ENCODE assay signal across 12 cellular contexts in genomic region chr3:42507252-42507651, GRCh38. TPM values are rescaled to one million over a fixed set of nuclear protein-coding genes. Genes with fewer than 3 reads are reported as not detected.
DNase-seq lines count a peak whose midpoint lies in the region; ATAC-seq, FAIRE-seq and TF ChIP-seq lines count a peak whose summit lies in the region.
"Had no signal": no experiment of that assay in that cellular context is flagged by ENCODE, and none has a peak within 500 bp of the region (broad histone marks: within the 10 kb centered on the region; RNA-seq: fewer than 3 reads in every experiment).

No MANE protein-coding gene starts in this region.

- peaks cover 59% of the 10 kb centered on the region for H3K4me1 Mint-ChIP-seq in T-helper 17 cell

- ATAC-seq in activated CD4-positive, CD25-positive, alpha-beta regulatory T cell treated with anti-CD3 and anti-CD28 coated beads, Interleukin-2, amount 50 U/mL, for 24 hours: no peak
- ATAC-seq in T-helper 17 cell (no peak), HG02870 (IDR thresholded peaks at IDR 0.05; ENCODE audit: unreplicated experiment) (no peak)
- ATAC-seq in stimulated activated naive CD8-positive, alpha-beta T cell treated with anti-CD3 and anti-CD28 coated beads, Interleukin-15, Interleukin-2, amounts not matched to agents 100 U/mL and 50 U/mL, for 24 hours: no peak

- peak overlapping the region; percentile 36 for H3K4me3 Mint-ChIP-seq in T-helper 17 cell

- H3K27ac ChIP-seq in hepatocyte: peak overlapping the region; percentile 98
- H3K27ac ChIP-seq: vagina had no signal

- peaks cover 57% of the 10 kb centered on the region for H3K4me1 ChIP-seq in hepatocyte (ENCODE audit: insufficient read depth)

- H3K9me3 ChIP-seq in T-helper 17 cell (ENCODE audit: control insufficient read depth, low read length, poor library complexity, severe bottlenecking) (no peaks in the 10 kb centered on the region), hepatocyte (ENCODE audit: low read depth) (no peaks in the 10 kb centered on the region)
- H3K9me3 ChIP-seq: MG63, vagina had no signal

- H3K36me3 Mint-ChIP-seq in T-helper 17 cell (ENCODE audit: low read depth): no peaks in the 10 kb centered on the region

- no peaks in the 10 kb centered on the region for H3K27me3 ChIP-seq in hepatocyte
- H3K27me3 ChIP-seq: MG63, vagina had no signal

- H3K4me2 ChIP-seq in hepatocyte: peak overlapping the region; percentile 34

- FAIRE-seq in H54 (lab: Jason Lieb, UNC): no peak

- no peak overlapping the region for H3K4me3 ChIP-seq in hepatocyte
- H3K4me3 ChIP-seq: MG63, vagina had no signal

- 39% methylated on average over 7 of the region's 7 CpGs for WGBS in hepatocyte (ENCODE audit: low lambda C conversion rate, missing lambda C conversion rate)

- peaks cover 6% of the 10 kb centered on the region for H3K79me2 ChIP-seq in hepatocyte

- H3K27ac Mint-ChIP-seq in T-helper 17 cell: peak overlapping the region; percentile 37

- DNase-seq in activated CD4-positive, CD25-positive, alpha-beta regulatory T cell treated with anti-CD3 and anti-CD28 coated beads, Interleukin-2, amount 50 U/mL, for 72 hours: peak; percentile 23
- DNase-seq in T-helper 17 cell: peak in 1 of 3 donors; percentile 1
- DNase-seq in hepatocyte (ENCODE audit: low spot score): peak; percentile 68
- DNase-seq in stimulated activated naive CD8-positive, alpha-beta T cell treated with anti-CD3 and anti-CD28 coated beads, Interleukin-15, Interleukin-2, amounts not matched to agents 100 U/mL and 50 U/mL, for 24 hours: peak; percentile 5
- DNase-seq in effector CD4-positive, alpha-beta T cell: no peak
- DNase-seq in H54 (ENCODE audit: insufficient read length, low spot score): no peak
- DNase-seq: MG63; stimulated activated CD4-positive, alpha-beta T cell treated with anti-CD3 and anti-CD28 coated beads, Interleukin-2, amount 100 ng/mL, for 48 hours had no signal

- TF ChIP-seq CTCF in hepatocyte (IDR thresholded peaks at IDR 0.05; ENCODE audit: poor library complexity): no peak

- H3K9me2 ChIP-seq in hepatocyte (replicated peaks; ENCODE audit: insufficient read depth): no peaks in the 10 kb centered on the region

- no peak for TF ChIP-seq POLR2A in H54 (IDR thresholded peaks at IDR 0.05; ENCODE audit: low read depth, low read length)

- no peaks in the 10 kb centered on the region for H3K27me3 Mint-ChIP-seq in T-helper 17 cell

- no peaks in the 10 kb centered on the region for H3K36me3 ChIP-seq in hepatocyte (replicated peaks; ENCODE audit: insufficient read depth, low read depth)
- H3K36me3 ChIP-seq: MG63, vagina had no signal

- H2AFZ ChIP-seq in hepatocyte: no peak overlapping the region

- H4K20me1 ChIP-seq in hepatocyte (ENCODE audit: insufficient read depth, poor library complexity, severe bottlenecking): no peaks in the 10 kb centered on the region

RNA-seq across cellular contexts. Expression of gene VIPR1, which starts 4.8 kb away (rescaled TPM):
- total RNA-seq in T-helper 17 cell (10 to 100 TPM; 33.4 to 72.9 TPM), hepatocyte (12.2 and 19.2 TPM in 2 replicates)
- polyA plus RNA-seq in hepatocyte: 17.3 and 17.5 TPM in 2 replicates
- total RNA-seq: fibroblast of villous mesenchyme had no signal

Comparison
In these comparisons a context has a peak if more than half of its experiments do, and no peak if none do; other contexts are left out.
1. DNase-seq: peak in activated CD4-positive, CD25-positive, alpha-beta regulatory T cell treated with anti-CD3 and anti-CD28 coated beads, Interleukin-2, amount 50 U/mL, for 72 hours (single experiment), hepatocyte (single experiment) and stimulated activated naive CD8-positive, alpha-beta T cell treated with anti-CD3 and anti-CD28 coated beads, Interleukin-15, Interleukin-2, amounts not matched to agents 100 U/mL and 50 U/mL, for 24 hours (single experiment); none in effector CD4-positive, alpha-beta T cell (single experiment) and H54 (single experiment).